In the genomic region with DNA sequence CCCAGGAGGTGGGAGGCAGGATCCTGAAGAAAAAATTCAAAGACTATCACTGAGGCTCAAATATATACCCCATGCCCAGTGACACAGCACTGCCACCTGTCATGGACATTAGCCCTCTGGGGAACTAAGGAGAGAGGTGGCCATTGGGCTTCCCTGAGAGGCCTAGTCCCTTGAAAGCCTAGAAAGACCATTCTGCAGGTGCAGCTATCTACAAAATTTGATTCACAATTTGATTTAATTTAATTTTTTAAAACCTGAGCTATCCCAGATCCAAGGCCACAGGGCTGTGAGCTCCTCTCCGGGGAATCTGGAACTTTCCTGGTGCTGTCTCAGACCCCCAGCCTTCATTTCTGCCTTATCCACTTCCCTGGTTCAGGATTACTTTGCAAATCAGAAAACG, we compare ENCODE assay signal across 25 cellular contexts.
"Had no signal": no experiment of that assay in that cellular context is flagged by ENCODE, and none has a peak within 500 bp of the region (broad histone marks: within the 10 kb centered on the region; RNA-seq: fewer than 3 reads in every experiment).

No MANE protein-coding gene starts in this region.

- H3K79me2 ChIP-seq: hepatocyte had no signal

- ATAC-seq: effector memory CD8-positive, alpha-beta T cell; esophagus mucosa; foreskin keratinocyte; gastroesophageal sphincter; heart left ventricle; left cardiac atrium; left lung; left ventricle myocardium superior; lower lobe of right lung; mucosa of descending colon had no signal

- H2AFZ ChIP-seq: hepatocyte had no signal

- H3K4me2 ChIP-seq: hepatocyte had no signal

- H3K36me3 ChIP-seq: colonic mucosa, gastroesophageal sphincter, heart left ventricle, left lung, lower lobe of right lung had no signal

- H3K4me3 Mint-ChIP-seq: dendritic cell treated with granulocyte-macrophage colony-stimulating factor and Interleukin-4, amounts not matched to agents 40 ng/mL and 50 ng/mL, for 4 days; effector memory CD8-positive, alpha-beta T cell; endodermal cell; mesothelial cell of epicardium had no signal

- H3K9me3 ChIP-seq: colonic mucosa, gastroesophageal sphincter, heart left ventricle, left lung, lower lobe of right lung, mucosa of descending colon had no signal

- H3K27ac ChIP-seq: colonic mucosa, epithelial cell of prostate, foreskin keratinocyte, gastroesophageal sphincter, heart left ventricle, left lung, lower lobe of right lung had no signal

- H3K36me3 Mint-ChIP-seq: mesothelial cell of epicardium had no signal

- H3K4me1 Mint-ChIP-seq: mesothelial cell of epicardium had no signal

- H3K4me3 ChIP-seq: colonic mucosa, gastroesophageal sphincter, heart left ventricle, hepatocyte, left lung, lower lobe of right lung, mucosa of descending colon had no signal

- H3K27me3 ChIP-seq: colonic mucosa, gastroesophageal sphincter, heart left ventricle, hepatocyte, left lung had no signal

- H3K4me1 ChIP-seq: colonic mucosa, foreskin keratinocyte, gastroesophageal sphincter, left lung, lower lobe of right lung had no signal

- H3K27me3 Mint-ChIP-seq: dendritic cell treated with granulocyte-macrophage colony-stimulating factor and Interleukin-4, amounts not matched to agents 40 ng/mL and 50 ng/mL, for 4 days had no signal

- H3K27ac Mint-ChIP-seq: dendritic cell treated with granulocyte-macrophage colony-stimulating factor and Interleukin-4, amounts not matched to agents 40 ng/mL and 50 ng/mL, for 4 days; effector memory CD8-positive, alpha-beta T cell; endodermal cell; mesothelial cell of epicardium had no signal

- H3K9me3 Mint-ChIP-seq: dendritic cell treated with granulocyte-macrophage colony-stimulating factor and Interleukin-4, amounts not matched to agents 40 ng/mL and 50 ng/mL, for 4 days; effector memory CD8-positive, alpha-beta T cell; endodermal cell; mesothelial cell of epicardium had no signal

- FAIRE-seq: endometrium, frontal cortex, islet of Langerhans, keratinocyte had no signal

- DNase-seq: colonic mucosa; cortex of kidney; effector CD8-positive, alpha-beta T cell; effector memory CD8-positive, alpha-beta T cell; endodermal cell; erythroblast; foreskin keratinocyte; heart left ventricle; hypothalamus; left cardiac atrium; left lung; left ventricle myocardium superior; lower lobe of right lung; mesenchymal stem cell; mucosa of descending colon had no signal
